Comparison of ENCODE assay signal across 1 cellular context in genomic region chr3:4986611-4987373, GRCh38.
A peak's percentile ranks its signal among the peaks of the same experiment; 100 is the strongest.
TF ChIP-seq lines count a peak whose summit lies in the region.

No MANE protein-coding gene starts in this region.

TF ChIP-seq in HepG2, 621 proteins besides CTCF, POLR2A, EP300 and RAD21 (continued from another document and continues in another):
- TF ChIP-seq PRDM4 (CRISPR knock-in tag; IDR thresholded peaks at IDR 0.05; ENCODE audit: borderline replicate concordance): no peak
- no peak for TF ChIP-seq RARG (CRISPR knock-in tag; IDR thresholded peaks at IDR 0.05; ENCODE audit: low read depth)
- 0 out of 2 replicates have a peak, but pooled peaks have one; percentile 8 for TF ChIP-seq ZNF629 (CRISPR knock-in tag; conservative IDR thresholded peaks at IDR 0.05)
- TF ChIP-seq ATF6 (CRISPR knock-in tag; conservative IDR thresholded peaks at IDR 0.05): no peak
- TF ChIP-seq FLYWCH1 (CRISPR knock-in tag; IDR thresholded peaks at IDR 0.05): no peak
- peak; percentile 88; the same call in 1 of the 2 replicates for TF ChIP-seq ZNF598 (CRISPR knock-in tag; IDR thresholded peaks at IDR 0.05; ENCODE audit: borderline replicate concordance)
- no peak for TF ChIP-seq TIGD3 (CRISPR knock-in tag; IDR thresholded peaks at IDR 0.05; ENCODE audit: borderline replicate concordance)
- TF ChIP-seq ZNF30 (CRISPR knock-in tag; IDR thresholded peaks at IDR 0.05): no peak
- no peak for TF ChIP-seq CAMTA2 (CRISPR knock-in tag; IDR thresholded peaks at IDR 0.05; ENCODE audit: borderline replicate concordance)
- peak in 1 of 2 experiments; percentile 86; a peak in 2 of 4 replicates for TF ChIP-seq ATF4 (CRISPR knock-in tag; IDR thresholded peaks at IDR 0.05)
- TF ChIP-seq ZNF788 (CRISPR knock-in tag; IDR thresholded peaks at IDR 0.05; ENCODE audit: borderline replicate concordance): peak; percentile 100
- TF ChIP-seq ZNF33B (CRISPR knock-in tag; IDR thresholded peaks at IDR 0.05): peak; percentile 81; the same call in 1 of the 2 replicates
- TF ChIP-seq ZNF337 (CRISPR knock-in tag; IDR thresholded peaks at IDR 0.05; ENCODE audit: borderline replicate concordance, low read depth): peak; percentile 82
- peak; percentile 89; the same call in 1 of the 2 replicates for TF ChIP-seq ZNF558 (CRISPR knock-in tag; IDR thresholded peaks at IDR 0.05; ENCODE audit: borderline replicate concordance)
- TF ChIP-seq GLI4 (CRISPR knock-in tag; IDR thresholded peaks at IDR 0.05; ENCODE audit: borderline replicate concordance): 0 out of 2 replicates have a peak, but pooled peaks have one; percentile 51
- peak; percentile 63 for TF ChIP-seq PHF8 (CRISPR knock-in tag; IDR thresholded peaks at IDR 0.05)
- TF ChIP-seq GZF1 (CRISPR knock-in tag; IDR thresholded peaks at IDR 0.05): no peak; the same call in 1 of the 2 replicates
- TF ChIP-seq NFKB2 (CRISPR knock-in tag; IDR thresholded peaks at IDR 0.05; ENCODE audit: borderline replicate concordance): peak; percentile 95; the same call in 1 of the 2 replicates
- TF ChIP-seq ELK4 (CRISPR knock-in tag; IDR thresholded peaks at IDR 0.05; ENCODE audit: borderline replicate concordance): peak; percentile 77; the same call in 1 of the 2 replicates
- peak; percentile 98; the same call in 1 of the 2 replicates for TF ChIP-seq FUBP1 (CRISPR knock-in tag; IDR thresholded peaks at IDR 0.05; ENCODE audit: borderline replicate concordance)
- 0 out of 2 replicates have a peak, but pooled peaks have one; percentile 41 for TF ChIP-seq NFE2L1 (CRISPR knock-in tag; IDR thresholded peaks at IDR 0.05; ENCODE audit: borderline replicate concordance)
- peak; percentile 98 for TF ChIP-seq ZNF318 (CRISPR knock-in tag; IDR thresholded peaks at IDR 0.05)
- peak; percentile 96 for TF ChIP-seq ISL2 (CRISPR knock-in tag; IDR thresholded peaks at IDR 0.05)
- peak; percentile 100 for TF ChIP-seq HIVEP1 (CRISPR knock-in tag; IDR thresholded peaks at IDR 0.05)
- peak; percentile 72; the same call in 1 of the 2 replicates for TF ChIP-seq TCF7L2 (IDR thresholded peaks at IDR 0.05; ENCODE audit: low read depth, low read length)
- no peak; the same call in none of the 2 replicates for TF ChIP-seq ZSCAN22 (CRISPR knock-in tag; IDR thresholded peaks at IDR 0.05)
- 0 out of 2 replicates have a peak, but pooled peaks have one; percentile 58 for TF ChIP-seq DR1 (CRISPR knock-in tag; IDR thresholded peaks at IDR 0.05)
- TF ChIP-seq ZSCAN9 (CRISPR knock-in tag; IDR thresholded peaks at IDR 0.05; ENCODE audit: borderline replicate concordance): peak; percentile 90; the same call in 1 of the 2 replicates
- peak; percentile 38 for TF ChIP-seq CBX1 (IDR thresholded peaks at IDR 0.05; ENCODE audit: low read depth)
- peak; percentile 100 for TF ChIP-seq RXRA (CRISPR knock-in tag; IDR thresholded peaks at IDR 0.05)
- no peak for TF ChIP-seq ZNF3 (CRISPR knock-in tag; IDR thresholded peaks at IDR 0.05)
- peak; percentile 95 for TF ChIP-seq PRDM10 (CRISPR knock-in tag; IDR thresholded peaks at IDR 0.05; ENCODE audit: low read depth)
- peak; percentile 99 for TF ChIP-seq ZNF724P (CRISPR knock-in tag; IDR thresholded peaks at IDR 0.05; ENCODE audit: borderline replicate concordance)
- peak; percentile 98 for TF ChIP-seq AKAP8 (CRISPR knock-in tag; IDR thresholded peaks at IDR 0.05)
- TF ChIP-seq ZBTB3 (CRISPR knock-in tag; IDR thresholded peaks at IDR 0.05; ENCODE audit: borderline replicate concordance, low read depth): peak; percentile 97; the same call in 1 of the 2 replicates
- TF ChIP-seq ZFAT (CRISPR knock-in tag; conservative IDR thresholded peaks at IDR 0.05): no peak
